Comparison of ENCODE assay signal across 12 cellular contexts in genomic region chr5:55002166-55002565, GRCh38. TPM values are rescaled to one million over a fixed set of nuclear protein-coding genes. Genes with fewer than 3 reads are reported as not detected.
A peak's percentile ranks its signal among the peaks of the same experiment; 100 is the strongest.
DNase-seq lines count a peak whose midpoint lies in the region; ATAC-seq and TF ChIP-seq lines count a peak whose summit lies in the region.
"Not testable (repeated sequence)": the region's sequence is repeated elsewhere in the genome, so short reads cannot be mapped to it uniquely, and the experiment has no call there.
"Had no signal": no experiment of that assay in that cellular context is flagged by ENCODE, and none has a peak within 500 bp of the region (broad histone marks: within the 10 kb centered on the region; RNA-seq: fewer than 3 reads in every experiment).

No MANE protein-coding gene starts in this region.

- not testable (repeated sequence) for H3K27me3 ChIP-seq in CD4-positive, CD25-positive, alpha-beta regulatory T cell (ENCODE audit: control insufficient read depth, insufficient read depth, low read length); CD8-positive, alpha-beta memory T cell (ENCODE audit: insufficient read depth, low read length, poor library complexity, severe bottlenecking)

- ATAC-seq in CD4-positive, CD25-positive, alpha-beta regulatory T cell (ENCODE audit: low read depth in 2 of 2); T-cell (replicated peaks in 1 of 4); activated CD8-positive, alpha-beta T cell treated with anti-CD3 and anti-CD28 coated beads for 36 hours: not testable (repeated sequence)

- H3K9me3 Mint-ChIP-seq in CD4-positive, CD25-positive, alpha-beta regulatory T cell; CD8-positive, alpha-beta memory T cell; T-cell; activated CD8-positive, alpha-beta T cell treated with anti-CD3 and anti-CD28 coated beads for 36 hours: not testable (repeated sequence)
- H3K9me3 Mint-ChIP-seq in activated CD4-positive, alpha-beta T cell treated with anti-CD3 and anti-CD28 coated beads, Interleukin-2, amount 10 ng/mL, durations not matched to agents 24 days and 14 days, result peaks cover 37% of the 10 kb centered on the region
- H3K9me3 Mint-ChIP-seq in activated naive CD4-positive, alpha-beta T cell treated with anti-CD3 and anti-CD28 coated beads, Interleukin-2, amount 10 ng/mL, durations not matched to agents 7 days and 5 days, result peaks cover 21% of the 10 kb centered on the region
- H3K9me3 Mint-ChIP-seq in stimulated activated naive CD8-positive, alpha-beta T cell treated with anti-CD3 and anti-CD28 coated beads, Interleukin-15, Interleukin-2, amounts not matched to agents 100 ng/mL and 50 ng/mL, for 24 hours, result peaks cover 13% of the 10 kb centered on the region

- H3K27ac ChIP-seq in CD4-positive, CD25-positive, alpha-beta regulatory T cell (ENCODE audit: insufficient read depth, low read length, poor library complexity, severe bottlenecking); CD8-positive, alpha-beta memory T cell (ENCODE audit: low read depth, low read length): not testable (repeated sequence)

- not testable (repeated sequence) for TF ChIP-seq CTCF in activated CD8-positive, alpha-beta T cell treated with anti-CD3 and anti-CD28 coated beads for 36 hours (IDR thresholded peaks at IDR 0.05)

- not testable (repeated sequence) for H3K27me3 Mint-ChIP-seq in CD4-positive, CD25-positive, alpha-beta regulatory T cell; CD8-positive, alpha-beta memory T cell; T-cell; activated CD4-positive, alpha-beta T cell treated with anti-CD3 and anti-CD28 coated beads, Interleukin-2, amount 10 ng/mL, durations not matched to agents 24 days and 14 days; activated CD8-positive, alpha-beta T cell treated with anti-CD3 and anti-CD28 coated beads for 36 hours; activated naive CD4-positive, alpha-beta T cell treated with anti-CD3 and anti-CD28 coated beads, Interleukin-2, amount 10 ng/mL, durations not matched to agents 7 days and 5 days; stimulated activated naive CD8-positive, alpha-beta T cell treated with anti-CD3 and anti-CD28 coated beads, Interleukin-15, Interleukin-2, amounts not matched to agents 100 ng/mL and 50 ng/mL, for 24 hours

- CTCF ChIA-PET in CD8-positive, alpha-beta memory T cell (lab: Charles Lee); T-cell (lab: Charles Lee); activated naive CD4-positive, alpha-beta T cell treated with anti-CD3 and anti-CD28 coated beads, Interleukin-2, amount 10 ng/mL, durations not matched to agents 7 days and 5 days (lab: Charles Lee): not testable (repeated sequence)
- CTCF ChIA-PET in activated CD8-positive, alpha-beta T cell treated with anti-CD3 and anti-CD28 coated beads for 36 hours (lab: Charles Lee), result interaction anchor here (1.1 kb wide), 1 partner anchor 34 kb away, joined by 3 read pairs; no protein-coding TSS in a partner anchor

- not testable (repeated sequence) for H3K36me3 ChIP-seq in CD4-positive, CD25-positive, alpha-beta regulatory T cell (ENCODE audit: control insufficient read depth, insufficient read depth, low read length); CD8-positive, alpha-beta memory T cell (ENCODE audit: insufficient read depth, low read length)

- not testable (repeated sequence) for H3K36me3 Mint-ChIP-seq in CD4-positive, CD25-positive, alpha-beta regulatory T cell; T-cell; activated CD8-positive, alpha-beta T cell treated with anti-CD3 and anti-CD28 coated beads for 36 hours (ENCODE audit: low read depth); stimulated activated naive CD8-positive, alpha-beta T cell treated with anti-CD3 and anti-CD28 coated beads, Interleukin-15, Interleukin-2, amounts not matched to agents 100 ng/mL and 50 ng/mL, for 24 hours (ENCODE audit: low read depth)
- peaks cover 0 to 17% (median 2%) of the 10 kb centered on the region in 3 donors for H3K36me3 Mint-ChIP-seq in CD8-positive, alpha-beta memory T cell
- peaks cover 15% of the 10 kb centered on the region for H3K36me3 Mint-ChIP-seq in activated CD4-positive, alpha-beta T cell treated with anti-CD3 and anti-CD28 coated beads, Interleukin-2, amount 10 ng/mL, durations not matched to agents 24 days and 14 days (ENCODE audit: low read depth)
- peaks cover 31% of the 10 kb centered on the region for H3K36me3 Mint-ChIP-seq in activated naive CD4-positive, alpha-beta T cell treated with anti-CD3 and anti-CD28 coated beads, Interleukin-2, amount 10 ng/mL, durations not matched to agents 7 days and 5 days

- not testable (repeated sequence) for H3K4me1 ChIP-seq in CD4-positive, CD25-positive, alpha-beta regulatory T cell (ENCODE audit: control insufficient read depth, insufficient read depth, low read length, poor library complexity, severe bottlenecking); CD8-positive, alpha-beta memory T cell (ENCODE audit: insufficient read depth, low read length)

- intact Hi-C loops in activated CD4-positive, alpha-beta T cell treated with anti-CD3 and anti-CD28 coated beads, Interleukin-2, amount 10 ng/mL, durations not matched to agents 24 days and 14 days (cut with micrococcal nuclease); activated CD8-positive, alpha-beta T cell treated with anti-CD3 and anti-CD28 coated beads for 36 hours (cut with micrococcal nuclease): not testable (repeated sequence)

- peak overlapping the region in 3 of 4 donors; percentile 27 to 73 (median 34) for H3K4me3 Mint-ChIP-seq in CD4-positive, CD25-positive, alpha-beta regulatory T cell
- peak overlapping the region in 6 of 7 donors; percentile 38 to 51 (median 44) for H3K4me3 Mint-ChIP-seq in CD8-positive, alpha-beta memory T cell
- H3K4me3 Mint-ChIP-seq in T-cell; activated CD8-positive, alpha-beta T cell treated with anti-CD3 and anti-CD28 coated beads for 36 hours; activated naive CD4-positive, alpha-beta T cell treated with anti-CD3 and anti-CD28 coated beads, Interleukin-2, amount 10 ng/mL, durations not matched to agents 7 days and 5 days; stimulated activated naive CD8-positive, alpha-beta T cell treated with anti-CD3 and anti-CD28 coated beads, Interleukin-15, Interleukin-2, amounts not matched to agents 100 ng/mL and 50 ng/mL, for 24 hours: not testable (repeated sequence)
- peak overlapping the region; percentile 17 for H3K4me3 Mint-ChIP-seq in activated CD4-positive, alpha-beta T cell treated with anti-CD3 and anti-CD28 coated beads, Interleukin-2, amount 10 ng/mL, durations not matched to agents 24 days and 14 days

- POLR2A ChIA-PET in CD8-positive, alpha-beta memory T cell (lab: Charles Lee), result interaction anchor here (0.8 kb wide), 1 partner anchor 38 kb away, joined by 4 read pairs; no protein-coding TSS in a partner anchor
- POLR2A ChIA-PET in T-cell (lab: Charles Lee); activated CD8-positive, alpha-beta T cell treated with anti-CD3 and anti-CD28 coated beads for 36 hours (lab: Charles Lee): not testable (repeated sequence)

- DNase-seq in CD4-positive, CD25-positive, alpha-beta regulatory T cell, result peak in 2 of 3 donors; percentile 26 to 41
- DNase-seq in CD8-positive, alpha-beta memory T cell, result peak in 1 of 5 donors; percentile 28
- DNase-seq in T-cell; activated CD8-positive, alpha-beta T cell treated with anti-CD3 and anti-CD28 coated beads for 36 hours; activated naive CD4-positive, alpha-beta T cell treated with anti-CD3 and anti-CD28 coated beads, Interleukin-2, amount 10 ng/mL, durations not matched to agents 7 days and 5 days: not testable (repeated sequence)
- DNase-seq in activated CD4-positive, alpha-beta T cell treated with anti-CD3 and anti-CD28 coated beads, Interleukin-2, amount 10 ng/mL, durations not matched to agents 24 days and 14 days, result peak; percentile 58
- DNase-seq in central memory CD4-positive, alpha-beta T cell, result peak; percentile 31

- H3K4me3 ChIP-seq in CD4-positive, CD25-positive, alpha-beta regulatory T cell (ENCODE audit: low read depth, low read length), result peak overlapping the region; percentile 10
- H3K4me3 ChIP-seq in CD8-positive, alpha-beta memory T cell (ENCODE audit: low read length), result not testable (repeated sequence)

- not testable (repeated sequence) for H3K9me3 ChIP-seq in CD4-positive, CD25-positive, alpha-beta regulatory T cell (ENCODE audit: control insufficient read depth in 2 of 2, low read length in 2 of 2); CD8-positive, alpha-beta memory T cell (ENCODE audit: low read length)

- H3K27ac Mint-ChIP-seq in CD4-positive, CD25-positive, alpha-beta regulatory T cell, result peak overlapping the region in 2 of 3 donors; percentile 50 to 59
- H3K27ac Mint-ChIP-seq in CD8-positive, alpha-beta memory T cell, result peak overlapping the region in 7 of 8 donors; percentile 23 to 79 (median 60)
- peak overlapping the region; percentile 76 to 81 for H3K27ac Mint-ChIP-seq in T-cell
- H3K27ac Mint-ChIP-seq in activated CD4-positive, alpha-beta T cell treated with anti-CD3 and anti-CD28 coated beads, Interleukin-2, amount 10 ng/mL, durations not matched to agents 24 days and 14 days, result peak overlapping the region; percentile 70
- peak overlapping the region; percentile 54 for H3K27ac Mint-ChIP-seq in activated CD8-positive, alpha-beta T cell treated with anti-CD3 and anti-CD28 coated beads for 36 hours
- H3K27ac Mint-ChIP-seq in activated naive CD4-positive, alpha-beta T cell treated with anti-CD3 and anti-CD28 coated beads, Interleukin-2, amount 10 ng/mL, durations not matched to agents 7 days and 5 days, result peak overlapping the region; percentile 16
- peak overlapping the region; percentile 1 for H3K27ac Mint-ChIP-seq in stimulated activated naive CD8-positive, alpha-beta T cell treated with anti-CD3 and anti-CD28 coated beads, Interleukin-15, Interleukin-2, amounts not matched to agents 100 ng/mL and 50 ng/mL, for 24 hours

- peaks cover 15 to 65% (median 26%) of the 10 kb centered on the region in 4 donors for H3K4me1 Mint-ChIP-seq in CD4-positive, CD25-positive, alpha-beta regulatory T cell
- peaks cover 50 to 74% (median 55%) of the 10 kb centered on the region in 3 donors for H3K4me1 Mint-ChIP-seq in CD8-positive, alpha-beta memory T cell
- H3K4me1 Mint-ChIP-seq in T-cell, result peaks cover 27 to 57% (median 36%) of the 10 kb centered on the region in 3 donors
- H3K4me1 Mint-ChIP-seq in activated CD4-positive, alpha-beta T cell treated with anti-CD3 and anti-CD28 coated beads, Interleukin-2, amount 10 ng/mL, durations not matched to agents 24 days and 14 days, result peaks cover 28% of the 10 kb centered on the region
- H3K4me1 Mint-ChIP-seq in activated CD8-positive, alpha-beta T cell treated with anti-CD3 and anti-CD28 coated beads for 36 hours (ENCODE audit: low read depth), result peaks cover 23% of the 10 kb centered on the region
- peaks cover 55% of the 10 kb centered on the region for H3K4me1 Mint-ChIP-seq in activated naive CD4-positive, alpha-beta T cell treated with anti-CD3 and anti-CD28 coated beads, Interleukin-2, amount 10 ng/mL, durations not matched to agents 7 days and 5 days
- H3K4me1 Mint-ChIP-seq in stimulated activated naive CD8-positive, alpha-beta T cell treated with anti-CD3 and anti-CD28 coated beads, Interleukin-15, Interleukin-2, amounts not matched to agents 100 ng/mL and 50 ng/mL, for 24 hours (ENCODE audit: low read depth), result peaks cover 29% of the 10 kb centered on the region

RNA-seq across cellular contexts. Expression of gene ESM1, which starts 16.8 kb away (rescaled TPM):
- 0.42 TPM for total RNA-seq in CD4-positive, CD25-positive, alpha-beta regulatory T cell
- polyA plus RNA-seq in CD4-positive, CD25-positive, alpha-beta regulatory T cell, result under 1 TPM in 3 of 4 donors, not detected in 1; 0.25 to 0.68 (median 0.40) TPM
- total RNA-seq in CD8-positive, alpha-beta memory T cell, result under 1 TPM; 0.20 to 0.37 TPM
- polyA plus RNA-seq in CD8-positive, alpha-beta memory T cell, result 1.7 TPM
- total RNA-seq in T-cell, result under 1 TPM in 3 of 5 donors, not detected in 2; 0.40 to 0.63 (median 0.43) TPM
- total RNA-seq in activated CD4-positive, alpha-beta T cell treated with anti-CD3 and anti-CD28 coated beads, Interleukin-2, amount 10 ng/mL, durations not matched to agents 24 days and 14 days, result not detected in 2 replicates
- under 1 TPM; 0.20 to 0.47 TPM for total RNA-seq in activated CD8-positive, alpha-beta T cell treated with anti-CD3 and anti-CD28 coated beads for 36 hours
- total RNA-seq: HT-29 had no signal
- polyA plus RNA-seq: A549, GM23338 had no signal

RNA-seq across cellular contexts. Expression of gene GZMK, which starts 21.9 kb away (rescaled TPM):
- 19.8 TPM for total RNA-seq in CD4-positive, CD25-positive, alpha-beta regulatory T cell
- polyA plus RNA-seq in CD4-positive, CD25-positive, alpha-beta regulatory T cell, result 10 to 100 TPM; 10.8 to 30.5 (median 22.0) TPM
- total RNA-seq in CD8-positive, alpha-beta memory T cell, result 10 to 100 TPM; 12.0 to 13.3 TPM
- 880 TPM for polyA plus RNA-seq in CD8-positive, alpha-beta memory T cell
- total RNA-seq in T-cell, result 10 to 100 TPM in 4 of 5 donors, 1 to 10 TPM in 1; 5.4 to 38.8 (median 31.0) TPM
- total RNA-seq in activated CD4-positive, alpha-beta T cell treated with anti-CD3 and anti-CD28 coated beads, Interleukin-2, amount 10 ng/mL, durations not matched to agents 24 days and 14 days, result 0.70 and 0.78 TPM in 2 replicates
- total RNA-seq in activated CD8-positive, alpha-beta T cell treated with anti-CD3 and anti-CD28 coated beads for 36 hours, result 1 to 10 TPM; 5.2 to 6.2 TPM
- total RNA-seq: GM23338, HT-29 had no signal
- polyA plus RNA-seq: A549, BJ, GM23338 had no signal

Comparison
In these comparisons a context has a peak if more than half of its experiments do, and no peak if none do; other contexts are left out.
1. H3K27ac Mint-ChIP-seq: peak in every context shown above with its lines; median percentile 78 in T-cell; 70 in activated CD4-positive, alpha-beta T cell treated with anti-CD3 and anti-CD28 coated beads, Interleukin-2, amount 10 ng/mL, durations not matched to agents 24 days and 14 days; 60 in CD8-positive, alpha-beta memory T cell; 54 in CD4-positive, CD25-positive, alpha-beta regulatory T cell; 54 in activated CD8-positive, alpha-beta T cell treated with anti-CD3 and anti-CD28 coated beads for 36 hours; 16 in activated naive CD4-positive, alpha-beta T cell treated with anti-CD3 and anti-CD28 coated beads, Interleukin-2, amount 10 ng/mL, durations not matched to agents 7 days and 5 days; 1 in stimulated activated naive CD8-positive, alpha-beta T cell treated with anti-CD3 and anti-CD28 coated beads, Interleukin-15, Interleukin-2, amounts not matched to agents 100 ng/mL and 50 ng/mL, for 24 hours.